In the genomic region with DNA sequence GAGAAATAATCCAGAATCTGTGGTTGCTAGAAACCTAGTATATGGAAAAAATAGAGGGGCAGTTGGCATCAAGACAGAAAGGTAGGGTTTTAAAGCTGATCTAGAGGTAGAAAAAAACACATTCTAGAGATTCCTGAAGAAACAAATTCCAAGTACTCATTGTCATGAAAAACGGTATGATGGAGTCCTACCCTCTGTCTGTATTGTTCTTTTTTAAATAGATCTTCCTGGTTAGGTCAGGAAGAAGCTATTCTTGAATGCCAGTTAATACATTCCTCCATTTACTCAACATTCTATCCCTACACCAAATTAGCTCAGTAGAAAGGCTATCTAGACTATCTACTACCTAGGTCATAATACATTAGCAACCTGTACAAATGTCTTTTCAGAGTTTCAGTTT, we compare ENCODE assay signal across 24 cellular contexts.
"Had no signal": no experiment of that assay in that cellular context is flagged by ENCODE, and none has a peak within 500 bp of the region (broad histone marks: within the 10 kb centered on the region; RNA-seq: fewer than 3 reads in every experiment).

No MANE protein-coding gene starts in this region.

- H3K27me3 Mint-ChIP-seq: memory B cell; naive B cell; stimulated activated memory B cell treated with anti-CD40 and anti-IgM and Interleukin-4, amounts not matched to agents 10 μg/mL and 1 μg/mL and 100 μg/mL, for 72 hours; stimulated activated naive CD8-positive, alpha-beta T cell treated with anti-CD3 and anti-CD28 coated beads, Interleukin-15, Interleukin-2, amounts not matched to agents 100 ng/mL and 50 ng/mL, for 24 hours had no signal

- H3K9me3 ChIP-seq: neutrophil, tibial artery, upper lobe of left lung had no signal

- ATAC-seq: left cardiac atrium; lower lobe of right lung; sciatic nerve; stimulated activated memory B cell treated with anti-CD40 and anti-IgM and Interleukin-4, amounts not matched to agents 10 μg/mL and 1 μg/mL and 100 μg/mL, for 72 hours had no signal

- H3K27ac Mint-ChIP-seq: memory B cell; naive B cell; nephron progenitor cell; stimulated activated memory B cell treated with anti-CD40 and anti-IgM and Interleukin-4, amounts not matched to agents 10 μg/mL and 1 μg/mL and 100 μg/mL, for 72 hours; stimulated activated naive CD8-positive, alpha-beta T cell treated with anti-CD3 and anti-CD28 coated beads, Interleukin-15, Interleukin-2, amounts not matched to agents 100 ng/mL and 50 ng/mL, for 24 hours had no signal

- H3K4me1 Mint-ChIP-seq: memory B cell; naive B cell; stimulated activated memory B cell treated with anti-CD40 and anti-IgM and Interleukin-4, amounts not matched to agents 10 μg/mL and 1 μg/mL and 100 μg/mL, for 72 hours had no signal

- H3K36me3 ChIP-seq: left ventricle myocardium inferior, lower lobe of right lung, neutrophil, spleen, tibial artery, upper lobe of left lung, uterus had no signal

- H3K4me1 ChIP-seq: left ventricle myocardium inferior, lower lobe of right lung, spleen, tibial artery, upper lobe of left lung, uterus had no signal

- H3K27ac ChIP-seq: dorsolateral prefrontal cortex, left ventricle myocardium inferior, lower lobe of right lung, neutrophil, spleen, tibial artery, upper lobe of left lung, uterus had no signal

- H3K27me3 ChIP-seq: dorsolateral prefrontal cortex, neutrophil, spleen, tibial artery, upper lobe of left lung, uterus had no signal

- H3K4me3 Mint-ChIP-seq: memory B cell; naive B cell; nephron progenitor cell; stimulated activated memory B cell treated with anti-CD40 and anti-IgM and Interleukin-4, amounts not matched to agents 10 μg/mL and 1 μg/mL and 100 μg/mL, for 72 hours; stimulated activated naive CD8-positive, alpha-beta T cell treated with anti-CD3 and anti-CD28 coated beads, Interleukin-15, Interleukin-2, amounts not matched to agents 100 ng/mL and 50 ng/mL, for 24 hours had no signal

- H3K4me3 ChIP-seq: dorsolateral prefrontal cortex, left ventricle myocardium inferior, lower lobe of right lung, spleen, tibial artery, upper lobe of left lung, uterus had no signal

- DNase-seq: cortex of kidney; dorsolateral prefrontal cortex; effector CD8-positive, alpha-beta T cell; foreskin melanocyte; head of caudate nucleus; hippocampal formation; left cardiac atrium; left ventricle myocardium inferior; lower lobe of right lung; naive B cell; nephron progenitor cell; posterior cingulate gyrus; spleen; stimulated activated CD4-positive, alpha-beta T cell treated with anti-CD3 and anti-CD28 coated beads, Interleukin-15, amount 100 ng/mL, for 24 hours; stimulated activated CD4-positive, alpha-beta T cell treated with anti-CD3 and anti-CD28 coated beads, Interleukin-1b, Interleukin-23, amount 100 ng/mL, for 48 hours; stimulated activated CD4-positive, alpha-beta T cell treated with anti-CD3 and anti-CD28 coated beads, Interleukin-4, amount 100 ng/mL, for 24 hours; tibial artery; upper lobe of left lung; uterus had no signal
